ENCODE assay signal across 22 cellular contexts in genomic region chr9:82133973-82134372, GRCh38.
"Had no signal": no experiment of that assay in that cellular context is flagged by ENCODE, and none has a peak within 500 bp of the region (broad histone marks: within the 10 kb centered on the region; RNA-seq: fewer than 3 reads in every experiment).

No MANE protein-coding gene starts in this region.

- H3K4me1 ChIP-seq: heart right ventricle, neural progenitor cell, upper lobe of right lung had no signal

- ATAC-seq: activated CD8-positive, alpha-beta T cell treated with anti-CD3 and anti-CD28 coated beads, Interleukin-2, amount 10 ng/mL, durations not matched to agents 7 days and 5 days; heart right ventricle; left lobe of liver; naive thymus-derived CD4-positive, alpha-beta T cell; stimulated activated naive CD8-positive, alpha-beta T cell treated with anti-CD3 and anti-CD28 coated beads, Interleukin-15, Interleukin-2, amounts not matched to agents 100 U/mL and 50 U/mL, for 24 hours; T-cell; upper lobe of right lung had no signal

- H3K27me3 ChIP-seq: esophagus muscularis mucosa, heart right ventricle, neural progenitor cell, spleen, upper lobe of right lung had no signal

- H3K9me3 ChIP-seq: esophagus muscularis mucosa, upper lobe of right lung had no signal

- H3K4me2 ChIP-seq: neural progenitor cell had no signal

- H3K9ac ChIP-seq: neural progenitor cell had no signal

- DNase-seq: activated CD4-positive, alpha-beta T cell treated with anti-CD3 and anti-CD28 coated beads for 1 hour; activated CD4-positive, alpha-beta T cell treated with anti-CD3 and anti-CD28 coated beads, Interleukin-2, amount 50 U/mL, for 1 hour; activated CD8-positive, alpha-beta T cell treated with anti-CD3 and anti-CD28 coated beads, Interleukin-2, amount 10 ng/mL, durations not matched to agents 7 days and 5 days; activated gamma-delta T cell treated with Interleukin-2 at 50 U/mL for 16 hours; aorta; caudate nucleus; dermis blood vessel endothelial cell; effector memory CD4-positive, alpha-beta T cell; heart right ventricle; kidney; naive thymus-derived CD4-positive, alpha-beta T cell; retina; spleen; stimulated activated CD4-positive, alpha-beta T cell treated with anti-CD3 and anti-CD28 coated beads, Interleukin-4, amount 100 ng/mL, for 1 hour; stimulated activated naive CD8-positive, alpha-beta T cell treated with anti-CD3 and anti-CD28 coated beads, Interleukin-15, Interleukin-2, amounts not matched to agents 100 U/mL and 50 U/mL, for 24 hours; T-cell; upper lobe of right lung had no signal

- H3K36me3 ChIP-seq: esophagus muscularis mucosa, heart right ventricle, neural progenitor cell, spleen, upper lobe of right lung had no signal

- H3K4me3 ChIP-seq: esophagus muscularis mucosa, heart right ventricle, lung, neural progenitor cell, spleen, upper lobe of right lung had no signal

- H2AFZ ChIP-seq: neural progenitor cell had no signal

- H3K27ac ChIP-seq: esophagus muscularis mucosa, heart right ventricle, neural progenitor cell, spleen, upper lobe of right lung had no signal

- FAIRE-seq: TTC549 had no signal
